Comparison of ENCODE assay signal across 10 cellular contexts in genomic region chr16:11596572-11597226, GRCh38. TPM values are rescaled to one million over a fixed set of nuclear protein-coding genes. Genes with fewer than 3 reads are reported as not detected.
DNase-seq lines count a peak whose midpoint lies in the region; ATAC-seq, FAIRE-seq and TF ChIP-seq lines count a peak whose summit lies in the region.
"Had no signal": no experiment of that assay in that cellular context is flagged by ENCODE, and none has a peak within 500 bp of the region (broad histone marks: within the 10 kb centered on the region; RNA-seq: fewer than 3 reads in every experiment).

No MANE protein-coding gene starts in this region.

- peak overlapping the region; percentile 5 for H4K91ac ChIP-seq in H1 (replicated peaks; ENCODE audit: insufficient read length, low read length)

- H2BK20ac ChIP-seq in H1 (ENCODE audit: low read length), result peak overlapping the region; percentile 27; the same call in 1 of the 2 replicates

- FAIRE-seq in H1 (lab: Jason Lieb, UNC), result no peak

- peak overlapping the region; percentile 0; the same call in 1 of the 2 replicates for H2AK5ac ChIP-seq in H1 (ENCODE audit: low read depth, low read length)

- WGBS in H1 (ENCODE audit: extremely low coverage in 1 of 2, insufficient coverage in 1 of 2, insufficient read length in 1 of 2, insufficient replicate concordance in 2 of 2, low coverage in 1 of 2, low lambda C conversion rate in 2 of 2, missing lambda C conversion rate in 1 of 2), 2 experiments, result 73% methylated on average over 3 of the region's 4 CpGs; no CpG with 5 or more reads in 1 of the 2 experiments

- no peaks in the 10 kb centered on the region for H3K27me3 ChIP-seq in right atrium auricular region
- H3K27me3 ChIP-seq in H1 (replicated peaks in 1 of 4; ENCODE audit: control insufficient read depth in 3 of 4, extremely low read depth in 1 of 4, insufficient read depth in 3 of 4, low read length in 3 of 4), result no peaks in the 10 kb centered on the region
- no peaks in the 10 kb centered on the region for H3K27me3 ChIP-seq in naive thymus-derived CD4-positive, alpha-beta T cell (ENCODE audit: control insufficient read depth in 2 of 2, insufficient read depth in 2 of 2, low read length in 2 of 2)

- H3K36me3 ChIP-seq in right atrium auricular region (no peaks in the 10 kb centered on the region), H1 (ENCODE audit: control insufficient read depth in 2 of 4, insufficient read depth in 4 of 4, low read length in 3 of 4) (no peaks in the 10 kb centered on the region)
- no peaks in the 10 kb centered on the region for H3K36me3 ChIP-seq in naive thymus-derived CD4-positive, alpha-beta T cell (ENCODE audit: control insufficient read depth in 2 of 3, insufficient read depth in 3 of 3, low read length in 3 of 3)

- ATAC-seq in Right ventricle myocardium superior (ENCODE audit: poor library complexity), result no peak
- ATAC-seq in naive thymus-derived CD4-positive, alpha-beta T cell, result no peak
- ATAC-seq in HG02588 (IDR thresholded peaks at IDR 0.05; ENCODE audit: unreplicated experiment), result no peak

- H2BK5ac ChIP-seq in H1 (ENCODE audit: low read depth, low read length), result peak overlapping the region; percentile 7; the same call in 1 of the 2 replicates

- H2BK15ac ChIP-seq in H1 (ENCODE audit: low read length), result no peak overlapping the region

- H3K27me3 Mint-ChIP-seq in naive thymus-derived CD4-positive, alpha-beta T cell, result peaks cover 0 to 5% (median 0%) of the 10 kb centered on the region in 5 donors

- no peaks in the 10 kb centered on the region for H3K79me2 ChIP-seq in H1 (ENCODE audit: control insufficient read depth in 1 of 2, insufficient read depth in 2 of 2, low read length in 2 of 2)

- no peak overlapping the region for H3K23ac ChIP-seq in H1 (ENCODE audit: insufficient read length)

- H2BK120ac ChIP-seq in H1 (replicated peaks; ENCODE audit: low read depth, low read length), result peak overlapping the region; percentile 26

- H3K4me1 Mint-ChIP-seq in naive thymus-derived CD4-positive, alpha-beta T cell, result peaks cover 8 to 26% (median 16%) of the 10 kb centered on the region in 7 donors

- H4K8ac ChIP-seq in H1 (ENCODE audit: extremely low read depth, insufficient read depth, low read length), result no peak overlapping the region

- H2BK12ac ChIP-seq in H1 (ENCODE audit: low read depth, low read length), result peak overlapping the region; percentile 10; the same call in 1 of the 2 replicates

- no peak overlapping the region; a peak in 1 of 4 replicates for H3K4me2 ChIP-seq in H1 (ENCODE audit: insufficient read depth in 1 of 2, low read depth in 2 of 2, low read length in 2 of 2)

- H3K18ac ChIP-seq in H1 (ENCODE audit: extremely low read depth, low read length), result peak overlapping the region; percentile 2; the same call in 1 of the 2 replicates

- no peak for TF ChIP-seq POLR2A in H1 (IDR thresholded peaks at IDR 0.05; ENCODE audit: control extremely low read depth in 1 of 2, low read depth in 2 of 2, low read length in 2 of 2)

- TF ChIP-seq EP300 in H1 (IDR thresholded peaks at IDR 0.05; ENCODE audit: borderline replicate concordance in 1 of 2, low read depth in 2 of 2, low read length in 2 of 2), result no peak

- H3K4me3 Mint-ChIP-seq in naive thymus-derived CD4-positive, alpha-beta T cell, result peak overlapping the region in 2 of 10 donors; percentile 11 to 16

- no peak overlapping the region for H2AFZ ChIP-seq in H1 (ENCODE audit: low read length)

- TF ChIP-seq RAD21 in H1 (IDR thresholded peaks at IDR 0.05 in 1 of 2, conservative IDR thresholded peaks at IDR 0.05 in 1 of 2; ENCODE audit: low read depth in 2 of 2, low read length in 2 of 2), result no peak

- no peaks in the 10 kb centered on the region for H3K9me3 Mint-ChIP-seq in naive thymus-derived CD4-positive, alpha-beta T cell

- no peak for TF ChIP-seq CTCF in right atrium auricular region (IDR thresholded peaks at IDR 0.05)
- TF ChIP-seq CTCF in H1 (IDR thresholded peaks at IDR 0.05; ENCODE audit: control extremely low read depth in 1 of 3, insufficient read depth in 1 of 3, low read depth in 1 of 3, low read length in 3 of 3), result 0 out of 4 replicates have a peak, but pooled peaks of 1 of the 3 experiments have one; percentile 1

- no peak for DNase-seq in right atrium auricular region (ENCODE audit: low spot score)
- no peak for DNase-seq in Right ventricle myocardium superior
- DNase-seq in H1 (ENCODE audit: low read depth in 1 of 2, low spot score in 2 of 2), result no peak
- DNase-seq in naive thymus-derived CD4-positive, alpha-beta T cell, result no peak
- no peak for DNase-seq in retina
- no peak for DNase-seq in Ammon's horn (ENCODE audit: low spot score)
- no peak for DNase-seq in occipital lobe (lab: John Stamatoyannopoulos, UW)
- DNase-seq: activated gamma-delta T cell treated with Interleukin-2 at 50 U/mL for 16 hours, MM.1S had no signal

- no peak overlapping the region for H3K4ac ChIP-seq in H1 (replicated peaks; ENCODE audit: insufficient read length, low read depth, low read length)

- no peak overlapping the region for H4K5ac ChIP-seq in H1 (ENCODE audit: insufficient read length, low read depth, low read length)

- H3K27ac Mint-ChIP-seq in naive thymus-derived CD4-positive, alpha-beta T cell, result peak overlapping the region; percentile 40 to 88 (median 81)

- H3K56ac ChIP-seq in H1 (replicated peaks; ENCODE audit: insufficient read length, low read depth, low read length), result no peak overlapping the region

- H3K4me3 ChIP-seq in right atrium auricular region (no peak overlapping the region), H1 (ENCODE audit: extremely low read depth in 1 of 4, insufficient read depth in 2 of 4, low read depth in 3 of 4, low read length in 4 of 4) (no peak overlapping the region)
- H3K4me3 ChIP-seq in naive thymus-derived CD4-positive, alpha-beta T cell (ENCODE audit: low read length), result no peak overlapping the region

- POLR2A ChIA-PET in H1 (lab: Charles Lee; ENCODE audit: partially characterized antibody), result interaction anchor here (0.9 to 4.2 kb wide), 8 partner anchors 9 to 99 kb away, joined by 3 to 24 read pairs (median 4); partner anchors contain the start of gene LITAF
- POLR2A ChIA-PET in naive thymus-derived CD4-positive, alpha-beta T cell (lab: Charles Lee), result interaction anchor here (0.6 to 6.1 kb wide), 6 partner anchors 7 to 58 kb away, joined by 4 to 68 read pairs (median 13); partner anchors contain the start of gene LITAF

- peak overlapping the region; percentile 32 to 48 for H3K27ac ChIP-seq in right atrium auricular region
- H3K27ac ChIP-seq in H1 (ENCODE audit: low read depth, low read length), result no peak overlapping the region
- peak overlapping the region; percentile 34 for H3K27ac ChIP-seq in naive thymus-derived CD4-positive, alpha-beta T cell (ENCODE audit: low read depth, low read length)

- H3K9me3 ChIP-seq in right atrium auricular region, result no peaks in the 10 kb centered on the region
- no peaks in the 10 kb centered on the region for H3K9me3 ChIP-seq in H1 (ENCODE audit: insufficient read depth in 2 of 2, low read depth in 1 of 2, low read length in 1 of 2)
- H3K9me3 ChIP-seq in naive thymus-derived CD4-positive, alpha-beta T cell (ENCODE audit: control insufficient read depth in 2 of 3, low read length in 3 of 3), result no peaks in the 10 kb centered on the region

- H3K36me3 Mint-ChIP-seq in naive thymus-derived CD4-positive, alpha-beta T cell, result no peaks in the 10 kb centered on the region

- intact Hi-C loops in Right ventricle myocardium superior (cut with DNase I), result no loop called here
- intact Hi-C loops in naive thymus-derived CD4-positive, alpha-beta T cell (cut with micrococcal nuclease), result loop anchor here in 1 of 2 donors (2.0 to 5.0 kb wide), 2 partner anchors 34 to 44 kb away; no protein-coding TSS in a partner anchor

- H3K14ac ChIP-seq in H1 (ENCODE audit: insufficient read length), result no peak overlapping the region

- no peak overlapping the region for H3K9ac ChIP-seq in H1 (replicated peaks in 1 of 4; ENCODE audit: extremely low read depth in 1 of 4, low read depth in 3 of 4, low read length in 3 of 4)

- H3K79me1 ChIP-seq in H1 (ENCODE audit: low read depth, low read length), result no peaks in the 10 kb centered on the region

- H3K4me1 ChIP-seq in right atrium auricular region, result peaks cover 0 to 15% of the 10 kb centered on the region in 2 donors
- peaks cover 11 to 25% (median 18%) of the 10 kb centered on the region in 4 experiments for H3K4me1 ChIP-seq in H1 (replicated peaks in 1 of 4; ENCODE audit: control insufficient read depth in 3 of 4, insufficient read depth in 4 of 4, low read length in 3 of 4)
- peaks cover 0 to 13% of the 10 kb centered on the region in 2 donors for H3K4me1 ChIP-seq in naive thymus-derived CD4-positive, alpha-beta T cell (ENCODE audit: control insufficient read depth in 2 of 2, insufficient read depth in 2 of 2, low read length in 2 of 2)

- H3K23me2 ChIP-seq in H1 (ENCODE audit: low read depth, low read length), result peaks cover 3% of the 10 kb centered on the region; the same call in 1 of the 2 replicates

- CTCF ChIA-PET in H1 (lab: Charles Lee; ENCODE audit: partially characterized antibody), result interaction anchor here (0.8 to 4.2 kb wide), 10 partner anchors 10 to 189 kb away, joined by 3 to 20 read pairs (median 4); partner anchors contain the start of gene LITAF
- CTCF ChIA-PET in naive thymus-derived CD4-positive, alpha-beta T cell (lab: Charles Lee), result interaction anchor here (0.9 to 1.3 kb wide), 3 partner anchors 21 to 44 kb away, joined by 3 read pairs; no protein-coding TSS in a partner anchor

- no peaks in the 10 kb centered on the region for H4K20me1 ChIP-seq in H1 (replicated peaks in 1 of 2; ENCODE audit: control insufficient read depth in 1 of 2, insufficient read depth in 2 of 2, low read length in 2 of 2)

TF ChIP-seq in H1, 55 proteins besides CTCF, POLR2A, EP300 and RAD21 (continues in another document):
- TF ChIP-seq SP1 (IDR thresholded peaks at IDR 0.05; ENCODE audit: low read depth, low read length), result no peak
- no peak for TF ChIP-seq HDAC6 (IDR thresholded peaks at IDR 0.05; ENCODE audit: low read depth, low read length)
- no peak for TF ChIP-seq CEBPB (IDR thresholded peaks at IDR 0.05; ENCODE audit: low read depth, low read length)
- no peak for TF ChIP-seq ASH2L (IDR thresholded peaks at IDR 0.05; ENCODE audit: low read length)

RNA-seq across cellular contexts. Expression of gene LITAF, which starts 10.0 kb away (rescaled TPM):
- 10 to 100 TPM; 48.1 to 50.7 TPM for total RNA-seq in right atrium auricular region
- 74.3 TPM for total RNA-seq in Right ventricle myocardium superior
- total RNA-seq in H1 (2021; fragmentation: NEBNext Ultra II Directional; extraction: Animal tissue kit (Norgen Biotek cat#: 25700)), result 160 and 165 TPM in 2 replicates
- polyA plus RNA-seq in H1 (2011; rRNA removed), result 205 and 315 TPM in 2 replicates
- 150 TPM for polyA plus RNA-seq in H1 (2011; cell fraction: cytosol; rRNA removed)
- 185 TPM for polyA plus RNA-seq in H1 (2011; cell fraction: nucleus; rRNA removed)
- polyA plus RNA-seq in H1 (2012, experiment 1 of 2), result 80.9 to 155 TPM (median 121 TPM) in 4 replicates
- polyA plus RNA-seq in H1 (2012, experiment 2 of 2), result 82.5 TPM
- polyA plus RNA-seq in H1 (2013, experiment 1 of 2), result 77.3 TPM
- polyA plus RNA-seq in H1 (2013, experiment 2 of 2), result 80.0 TPM
- 140 and 174 TPM in 2 replicates for polyA minus RNA-seq in H1 (2011; rRNA and poly(A)+ RNA removed)
- polyA minus RNA-seq in H1 (2011; cell fraction: cytosol; rRNA and poly(A)+ RNA removed), result 85.9 TPM
- polyA minus RNA-seq in H1 (2011; cell fraction: nucleus; rRNA and poly(A)+ RNA removed), result 78.8 TPM
- total RNA-seq in naive thymus-derived CD4-positive, alpha-beta T cell, result 100 to 1,000 TPM; 126 to 278 (median 208) TPM
- 100 to 1,000 TPM; 525 to 563 TPM for polyA plus RNA-seq in naive thymus-derived CD4-positive, alpha-beta T cell
- total RNA-seq in occipital lobe, result 13.7 TPM
